Comparison of ENCODE assay signal across 15 cellular contexts in genomic region chr17:47982091-47982617, GRCh38. TPM values are rescaled to one million over a fixed set of nuclear protein-coding genes. Genes with fewer than 3 reads are reported as not detected.
DNase-seq lines count a peak whose midpoint lies in the region; ATAC-seq and TF ChIP-seq lines count a peak whose summit lies in the region.
"Had no signal": no experiment of that assay in that cellular context is flagged by ENCODE, and none has a peak within 500 bp of the region (broad histone marks: within the 10 kb centered on the region; RNA-seq: fewer than 3 reads in every experiment).

No MANE protein-coding gene starts in this region.

- no peak overlapping the region for H3K4me2 ChIP-seq in SK-N-SH
- H3K4me2 ChIP-seq: A549 had no signal

- in situ Hi-C loops in gastrocnemius medialis (cut with MboI; ENCODE audit: low sequenced_read_pairs in 4 of 4) = no loop called here

- no peak overlapping the region for H3K4me3 Mint-ChIP-seq in glutamatergic neuron (ENCODE audit: unreplicated experiment)
- H3K4me3 Mint-ChIP-seq: CD4-positive, alpha-beta T cell had no signal

- no peak overlapping the region for H2AFZ ChIP-seq in SK-N-SH (ENCODE audit: low read depth)

- H3K9me3 Mint-ChIP-seq in glutamatergic neuron (ENCODE audit: unreplicated experiment) = peaks cover 4% of the 10 kb centered on the region
- H3K9me3 Mint-ChIP-seq: CD4-positive, alpha-beta T cell had no signal

- H3K9me3 ChIP-seq in BE2C = no peaks in the 10 kb centered on the region
- H3K9me3 ChIP-seq in SK-N-SH = no peaks in the 10 kb centered on the region
- H3K9me3 ChIP-seq in gastrocnemius medialis = no peaks in the 10 kb centered on the region
- H3K9me3 ChIP-seq: A549 had no signal

- H3K4me1 Mint-ChIP-seq in glutamatergic neuron (ENCODE audit: low read depth, unreplicated experiment) = peaks cover 25% of the 10 kb centered on the region

- peak overlapping the region; percentile 84 for H3K27ac Mint-ChIP-seq in glutamatergic neuron (ENCODE audit: unreplicated experiment)
- H3K27ac Mint-ChIP-seq: CD4-positive, alpha-beta T cell had no signal

- DNase-seq in BE2C = peak; percentile 83
- peak; percentile 81 for DNase-seq in SK-N-SH
- DNase-seq in glutamatergic neuron = no peak
- no peak for DNase-seq in gastrocnemius medialis
- DNase-seq in activated CD4-positive, alpha-beta T cell treated with anti-CD3 and anti-CD28 coated beads, Interleukin-2, amount 50 U/mL, for 1 hour = no peak
- DNase-seq in NCI-H345 treated with DMSO at 0.1 percent for 48 hours (lab: John Stamatoyannopoulos, UW; ENCODE audit: unreplicated experiment) = no peak
- DNase-seq in NCI-H1092 treated with DMSO at 0.1 percent for 48 hours (lab: John Stamatoyannopoulos, UW) = no peak
- DNase-seq: CD4-positive, alpha-beta T cell; NCI-H187; NCI-H510A treated with DMSO at 0.1 percent for 48 hours; SHP77 treated with DMSO at 0.1 percent for 48 hours had no signal

- no peaks in the 10 kb centered on the region for H4K20me1 ChIP-seq in SK-N-SH (ENCODE audit: insufficient read depth)

- POLR2A ChIA-PET in SK-N-SH (lab: Yijun Ruan, JAX) = interaction anchor here (0.6 to 7.4 kb wide), 12 partner anchors 9 to 67 kb away, joined by 3 to 189 read pairs (median 6); partner anchors contain the start of gene CDK5RAP3

- H3K27me3 ChIP-seq in BE2C (no peaks in the 10 kb centered on the region), SK-N-SH (ENCODE audit: insufficient read depth) (no peaks in the 10 kb centered on the region), gastrocnemius medialis (no peaks in the 10 kb centered on the region)

- H3F3A ChIP-seq in SK-N-SH (replicated peaks; ENCODE audit: insufficient read depth) = no peaks in the 10 kb centered on the region

- WGBS in SK-N-SH (ENCODE audit: low lambda C conversion rate) = 66% methylated on average over 14 of the region's 14 CpGs

- H3K36me3 ChIP-seq in BE2C = peaks cover 61% of the 10 kb centered on the region
- H3K36me3 ChIP-seq in SK-N-SH (replicated peaks in 1 of 2; ENCODE audit: control insufficient read depth in 1 of 2, insufficient read depth in 2 of 2, low read length in 1 of 2) = peaks cover 43 to 59% of the 10 kb centered on the region in 2 experiments
- H3K36me3 ChIP-seq in gastrocnemius medialis = peaks cover 0 to 60% of the 10 kb centered on the region in 2 donors

- CTCF ChIA-PET in SK-N-SH (lab: Yijun Ruan, JAX) = interaction anchor here (1.0 to 41.8 kb wide), 6 partner anchors 10 to 44 kb away, joined by 3 to 1752 read pairs (median 52); partner anchors contain the start of gene CDK5RAP3

- no peak overlapping the region for H3K9ac ChIP-seq in SK-N-SH

- TF ChIP-seq POLR2A in GM19193 (IDR thresholded peaks at IDR 0.05; ENCODE audit: extremely low read depth, insufficient read depth, insufficient read length) = peak; percentile 5
- TF ChIP-seq POLR2A in gastrocnemius medialis (IDR thresholded peaks at IDR 0.05) = no peak

- H3K4me3 ChIP-seq in BE2C (ENCODE audit: low read depth, low read length) (peak overlapping the region; percentile 19), SK-N-SH (ENCODE audit: low read depth in 2 of 2, low read length in 1 of 2) (no peak overlapping the region), gastrocnemius medialis (no peak overlapping the region)
- H3K4me3 ChIP-seq: A549 had no signal

- H3K4me1 ChIP-seq in BE2C = peaks cover 66% of the 10 kb centered on the region
- H3K4me1 ChIP-seq in SK-N-SH (ENCODE audit: control insufficient read depth in 1 of 2, insufficient read depth in 2 of 2, low read depth in 1 of 2, low read length in 1 of 2) = peaks cover 5 to 66% of the 10 kb centered on the region in 2 experiments; a peak in 3 of 4 replicates
- H3K4me1 ChIP-seq in gastrocnemius medialis = no peaks in the 10 kb centered on the region
- H3K4me1 ChIP-seq: A549 had no signal

- no peaks in the 10 kb centered on the region for H3K79me2 ChIP-seq in SK-N-SH (ENCODE audit: insufficient read depth)

- TF ChIP-seq CTCF in BE2C (IDR thresholded peaks at IDR 0.05; ENCODE audit: low read depth, low read length) = no peak
- TF ChIP-seq CTCF in SK-N-SH (IDR thresholded peaks at IDR 0.05) = no peak
- no peak for TF ChIP-seq CTCF in glutamatergic neuron (IDR thresholded peaks at IDR 0.05; ENCODE audit: partially characterized antibody, unreplicated experiment)
- TF ChIP-seq CTCF in gastrocnemius medialis (IDR thresholded peaks at IDR 0.05 in 4 of 5, conservative IDR thresholded peaks at IDR 0.05 in 1 of 5) = no peak

- H3K36me3 Mint-ChIP-seq in glutamatergic neuron (ENCODE audit: unreplicated experiment) = no peaks in the 10 kb centered on the region

- intact Hi-C loops in gastrocnemius medialis (cut with DNase I; ENCODE audit: low total_unique reads) = no loop called here

- no peak for ATAC-seq in gastrocnemius medialis
- ATAC-seq: A549 had no signal

- H3K27me3 Mint-ChIP-seq in glutamatergic neuron (ENCODE audit: unreplicated experiment) = peaks cover 4% of the 10 kb centered on the region
- H3K27me3 Mint-ChIP-seq: CD4-positive, alpha-beta T cell had no signal

- peak overlapping the region in 1 of 2 experiments; percentile 98; a peak in 2 of 4 replicates for H3K27ac ChIP-seq in SK-N-SH (ENCODE audit: low read depth in 2 of 2, low read length in 1 of 2)
- H3K27ac ChIP-seq in gastrocnemius medialis = no peak overlapping the region
- H3K27ac ChIP-seq: A549 had no signal

- no peak; the same call in 1 of the 2 replicates for TF ChIP-seq RAD21 in SK-N-SH (IDR thresholded peaks at IDR 0.05; ENCODE audit: low read length)

- peak; percentile 25 to 90; a peak in 3 of 4 replicates for TF ChIP-seq EP300 in SK-N-SH (IDR thresholded peaks at IDR 0.05; ENCODE audit: borderline replicate concordance in 1 of 2, low read depth in 1 of 2, low read length in 1 of 2)

- H3K9me2 ChIP-seq in SK-N-SH = no peaks in the 10 kb centered on the region

TF ChIP-seq in SK-N-SH, 30 proteins besides CTCF, POLR2A, EP300 and RAD21 (continues in another document):
- TF ChIP-seq CHD2 (IDR thresholded peaks at IDR 0.05; ENCODE audit: low read length, partially characterized antibody) (peak; percentile 76), FOXM1 (IDR thresholded peaks at IDR 0.05; ENCODE audit: low read depth) (no peak), POLR2AphosphoS5 (IDR thresholded peaks at IDR 0.05; ENCODE audit: low read depth, low read length) (peak; percentile 8), NRF1 (IDR thresholded peaks at IDR 0.05; ENCODE audit: low read depth, low read length) (no peak; the same call in 1 of the 2 replicates), PBX3 (IDR thresholded peaks at IDR 0.05) (peak; percentile 66), RFX5 (IDR thresholded peaks at IDR 0.05; ENCODE audit: low read length) (no peak), FOXJ3 (CRISPR knock-in tag; IDR thresholded peaks at IDR 0.05) (peak; percentile 77), JUND (IDR thresholded peaks at IDR 0.05) (0 out of 2 replicates have a peak, but pooled peaks have one; percentile 3), TCF12 (IDR thresholded peaks at IDR 0.05) (peak; percentile 10; the same call in 1 of the 2 replicates), USF1 (IDR thresholded peaks at IDR 0.05; ENCODE audit: borderline replicate concordance, low read depth) (no peak), TAF1 (IDR thresholded peaks at IDR 0.05; ENCODE audit: borderline replicate concordance, low read depth, low read length) (no peak)

RNA-seq across cellular contexts. Expression of gene CDK5RAP3, which starts 11.2 kb away (rescaled TPM):
- polyA plus RNA-seq in BE2C (2012; ENCODE audit: insufficient read depth, insufficient read length, low read depth) = 175 TPM
- 208 and 288 TPM in 2 replicates for polyA plus RNA-seq in SK-N-SH (2012; rRNA removed)
- polyA plus RNA-seq in SK-N-SH (2012; cell fraction: cytosol; rRNA removed) = 77.8 and 94.7 TPM in 2 replicates
- 1,862 and 2,736 TPM in 2 replicates for polyA plus RNA-seq in SK-N-SH (2012; cell fraction: nucleus; rRNA removed)
- total RNA-seq in glutamatergic neuron (ENCODE audit: unreplicated experiment) (196 TPM), gastrocnemius medialis (10 to 100 TPM; 14.2 to 35.9 (median 27.8) TPM)

RNA-seq across cellular contexts. Expression of gene PRR15L, which starts 24.5 kb away (rescaled TPM):
- polyA plus RNA-seq in BE2C (2012; ENCODE audit: insufficient read depth, insufficient read length, low read depth) = not detected
- polyA plus RNA-seq in SK-N-SH (2012; rRNA removed) = not detected in 2 replicates
- not detected in 2 replicates for polyA plus RNA-seq in SK-N-SH (2012; cell fraction: cytosol; rRNA removed)
- not detected in 2 replicates for polyA plus RNA-seq in SK-N-SH (2012; cell fraction: nucleus; rRNA removed)
- not detected for total RNA-seq in glutamatergic neuron (ENCODE audit: unreplicated experiment)
- total RNA-seq in gastrocnemius medialis = under 1 TPM in 1 of 4 donors, not detected in 3; 0.87 TPM
- total RNA-seq: CD4-positive, alpha-beta T cell; HT1080 had no signal

RNA-seq across cellular contexts. Expression of gene PNPO, which starts 40.8 kb away (rescaled TPM):
- polyA plus RNA-seq in BE2C (2012; ENCODE audit: insufficient read depth, insufficient read length, low read depth) = 8.7 TPM
- 26.1 and 33.8 TPM in 2 replicates for polyA plus RNA-seq in SK-N-SH (2012; rRNA removed)
- 27.2 and 30.9 TPM in 2 replicates for polyA plus RNA-seq in SK-N-SH (2012; cell fraction: cytosol; rRNA removed)
- 21.6 and 23.6 TPM in 2 replicates for polyA plus RNA-seq in SK-N-SH (2012; cell fraction: nucleus; rRNA removed)
- total RNA-seq in glutamatergic neuron (ENCODE audit: unreplicated experiment) (6.0 TPM), gastrocnemius medialis (10 to 100 TPM; 27.9 to 64.0 (median 41.5) TPM)

RNA-seq across cellular contexts. Expression of gene COPZ2, which starts 55.4 kb away (rescaled TPM):
- 9.3 TPM for polyA plus RNA-seq in BE2C (2012; ENCODE audit: insufficient read depth, insufficient read length, low read depth)
- polyA plus RNA-seq in SK-N-SH (2012; rRNA removed) = 31.2 and 36.9 TPM in 2 replicates
- 35.6 and 43.6 TPM in 2 replicates for polyA plus RNA-seq in SK-N-SH (2012; cell fraction: cytosol; rRNA removed)
- polyA plus RNA-seq in SK-N-SH (2012; cell fraction: nucleus; rRNA removed) = 29.6 and 30.5 TPM in 2 replicates
- total RNA-seq in glutamatergic neuron (ENCODE audit: unreplicated experiment) (not detected), gastrocnemius medialis (10 to 100 TPM; 40.5 to 76.9 (median 52.8) TPM)
- total RNA-seq: H1 had no signal

Comparison
In these comparisons a context has a peak if more than half of its experiments do, and no peak if none do; other contexts are left out.
1. DNase-seq: peak in BE2C (single experiment) and SK-N-SH (single experiment); none in glutamatergic neuron (single experiment), gastrocnemius medialis (0 of 2), activated CD4-positive, alpha-beta T cell treated with anti-CD3 and anti-CD28 coated beads, Interleukin-2, amount 50 U/mL, for 1 hour (single experiment), NCI-H345 treated with DMSO at 0.1 percent for 48 hours (single experiment) and NCI-H1092 treated with DMSO at 0.1 percent for 48 hours (single experiment).